Comparison of ENCODE assay signal across 8 cellular contexts in the genomic region with DNA sequence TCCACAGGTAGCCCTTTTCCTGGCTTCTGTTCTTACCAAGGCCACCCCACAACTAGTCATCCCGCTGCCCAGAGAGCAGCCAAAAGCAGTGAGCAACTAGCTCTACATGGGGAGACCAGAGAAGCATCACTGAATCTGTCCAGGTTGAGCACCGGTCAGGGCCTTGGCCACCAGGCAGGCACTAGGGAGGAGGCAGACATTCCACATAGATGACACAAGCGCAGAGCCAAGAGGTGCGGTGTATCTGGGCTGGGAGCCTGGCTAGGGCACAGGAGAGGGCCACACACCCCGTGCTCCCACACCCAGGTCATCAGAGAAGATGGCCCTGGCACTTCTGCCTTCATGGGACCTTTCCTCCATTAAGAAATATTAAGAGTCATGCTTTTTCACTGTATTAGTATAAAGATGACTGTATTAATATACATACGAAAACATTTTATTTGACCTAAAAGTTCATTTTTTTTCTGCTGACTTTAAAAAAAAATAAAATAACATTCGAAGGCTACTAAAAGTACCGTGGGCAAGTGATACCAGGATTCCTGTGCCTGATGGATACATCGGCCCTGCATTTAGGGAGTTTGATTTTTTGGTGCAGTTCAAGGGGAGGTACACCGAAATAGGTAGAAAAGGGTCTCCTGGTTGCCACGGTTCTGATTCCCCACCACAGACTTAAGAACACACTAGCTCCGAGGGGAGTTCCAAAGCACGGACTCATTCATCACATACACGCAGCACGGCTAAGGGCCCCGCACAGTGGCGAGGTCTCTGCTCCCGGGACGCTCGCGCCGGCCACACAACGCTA. TPM values are rescaled to one million over a fixed set of nuclear protein-coding genes. Genes with fewer than 3 reads are reported as not detected.
DNase-seq lines count a peak whose midpoint lies in the region; ATAC-seq and TF ChIP-seq lines count a peak whose summit lies in the region.

No MANE protein-coding gene starts in this region.

- peak overlapping the region; percentile 92 for H3K27ac ChIP-seq in neutrophil

- H3K27me3 ChIP-seq in neutrophil, result no peaks in the 10 kb centered on the region

- intact Hi-C loops in CD14-positive monocyte (cut with micrococcal nuclease), result loop anchor here (5.0 kb wide), 2 partner anchors 34 to 171 kb away; partner anchors contain the start of gene CLTCL1 (in 1 of the 2)

- H3K4me1 ChIP-seq in neutrophil (ENCODE audit: control insufficient read depth in 1 of 2, insufficient read depth in 1 of 2, low read depth in 1 of 2, low read length in 1 of 2), result peaks cover 61 to 63% of the 10 kb centered on the region in 2 experiments

- H3K4me1 Mint-ChIP-seq in CD14-positive monocyte, result peaks cover 62% of the 10 kb centered on the region

- peaks cover 0 to 3% (median 0%) of the 10 kb centered on the region in 7 donors for H3K9me3 Mint-ChIP-seq in CD14-positive monocyte

- peak overlapping the region; percentile 90 to 95 for H3K4me3 Mint-ChIP-seq in CD14-positive monocyte

- no peak for DNase-seq in CD14-positive monocyte (ENCODE audit: low spot score)
- DNase-seq in HFF-Myc (ENCODE audit: extremely low read depth, low read depth), result no peak
- DNase-seq in fibroblast of pulmonary artery (ENCODE audit: low read depth), result peak; percentile 32
- DNase-seq in OCI-M2 (lab: John Stamatoyannopoulos, UW; ENCODE audit: unreplicated experiment), result no peak
- no peak for DNase-seq in DMS153 (lab: John Stamatoyannopoulos, UW)

- peaks cover 12% of the 10 kb centered on the region for H3K36me3 ChIP-seq in neutrophil

- H3K4me3 ChIP-seq in HFF-Myc (replicated peaks; ENCODE audit: low read depth, low read length) (peak overlapping the region; percentile 82), WI38 (ENCODE audit: low read depth, low read length) (peak overlapping the region; percentile 90), fibroblast of pulmonary artery (replicated peaks; ENCODE audit: low read depth, low read length) (peak overlapping the region; percentile 77), neutrophil (ENCODE audit: low read depth in 1 of 2, low read length in 1 of 2) (peak overlapping the region; percentile 93 to 94)

- no peak for ATAC-seq in HG02678 (IDR thresholded peaks at IDR 0.05; ENCODE audit: unreplicated experiment)

- no peaks in the 10 kb centered on the region for H3K9me3 ChIP-seq in neutrophil

- H3K36me3 Mint-ChIP-seq in CD14-positive monocyte, result peaks cover 14 to 39% of the 10 kb centered on the region in 2 donors

- H3K27ac Mint-ChIP-seq in CD14-positive monocyte, result peak overlapping the region; percentile 66 to 95 (median 87)

- TF ChIP-seq CTCF in CD14-positive monocyte (IDR thresholded peaks at IDR 0.05) (no peak), HFF-Myc (IDR thresholded peaks at IDR 0.05; ENCODE audit: low read depth, low read length, missing control alignments) (no peak), WI38 (IDR thresholded peaks at IDR 0.05; ENCODE audit: low read depth, low read length) (no peak), fibroblast of pulmonary artery (IDR thresholded peaks at IDR 0.05; ENCODE audit: low read length, missing control alignments) (no peak), neutrophil (IDR thresholded peaks at IDR 0.05) (no peak)

- peaks cover 1 to 7% (median 5%) of the 10 kb centered on the region in 3 donors for H3K27me3 Mint-ChIP-seq in CD14-positive monocyte (ENCODE audit: low read depth in 3 of 3)

RNA-seq across cellular contexts. Expression of gene DGCR2, which starts 1.2 kb away (rescaled TPM):
- 10 to 100 TPM; 28.9 to 37.0 TPM for polyA plus RNA-seq in CD14-positive monocyte

RNA-seq across cellular contexts. Expression of gene TSSK2, which starts 10.1 kb away (rescaled TPM):
- polyA plus RNA-seq in CD14-positive monocyte, result not detected

RNA-seq across cellular contexts. Expression of gene ESS2, which starts 23.4 kb away (rescaled TPM):
- 1 to 10 TPM; 4.0 to 5.5 TPM for polyA plus RNA-seq in CD14-positive monocyte

RNA-seq across cellular contexts. Expression of gene GSC2, which starts 29.1 kb away (rescaled TPM):
- not detected for polyA plus RNA-seq in CD14-positive monocyte

RNA-seq across cellular contexts. Expression of gene SLC25A1, which starts 57.5 kb away (rescaled TPM):
- polyA plus RNA-seq in CD14-positive monocyte, result 10 to 100 TPM; 35.1 to 37.4 TPM
